1 cellular context compared by ENCODE assay signal in genomic region chr11:216081-216974, GRCh38.
TF ChIP-seq lines count a peak whose summit lies in the region.

No MANE protein-coding gene starts in this region.

TF ChIP-seq in SK-N-SH treated with all-trans-retinoic acid at 6 μM for 48 hours, 23 proteins besides CTCF, POLR2A, EP300 and RAD21 (continued from another document):
- TF ChIP-seq ZC3H10 (CRISPR knock-in tag; IDR thresholded peaks at IDR 0.05) (no peak), TSHZ2 (CRISPR knock-in tag; IDR thresholded peaks at IDR 0.05) (no peak)
TF ChIP-seq in SK-N-SH treated with all-trans-retinoic acid at 6 μM for 48 hours: peak in this region for 0.
